1 cellular context compared by ENCODE assay signal in genomic region chr17:47978324-47978723, GRCh38.
TF ChIP-seq lines count a peak whose summit lies in the region.

No MANE protein-coding gene starts in this region.

TF ChIP-seq in WTC11, 78 proteins besides CTCF, POLR2A, EP300 and RAD21 (continued from another document):
- TF ChIP-seq MLX (CRISPR knock-in tag; IDR thresholded peaks at IDR 0.05), result no peak
TF ChIP-seq in WTC11: peak in this region for 0.
